Comparison of ENCODE assay signal across 25 cellular contexts in the genomic region with DNA sequence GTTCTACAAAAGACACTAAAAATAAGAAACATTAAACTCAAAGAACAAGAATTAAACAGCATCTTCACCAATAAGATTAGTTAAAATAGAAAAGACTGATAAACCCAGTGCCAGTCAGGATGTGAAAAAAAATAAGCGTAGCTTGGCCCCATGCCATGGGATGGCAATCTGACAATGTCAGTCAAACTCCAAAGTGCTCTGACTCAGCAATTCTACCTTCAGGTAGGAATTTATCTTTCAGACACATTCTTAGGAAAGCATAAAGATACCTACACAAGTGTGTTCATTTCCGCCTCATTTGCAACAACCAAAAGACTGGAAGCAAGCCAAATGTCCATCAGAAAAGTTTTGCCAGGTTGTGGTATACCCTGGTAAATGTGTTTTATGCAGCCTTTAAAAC. TPM values are rescaled to one million over a fixed set of nuclear protein-coding genes. Genes with fewer than 3 reads are reported as not detected.
DNase-seq lines count a peak whose midpoint lies in the region; ATAC-seq, FAIRE-seq and TF ChIP-seq lines count a peak whose summit lies in the region.
"Had no signal": no experiment of that assay in that cellular context is flagged by ENCODE, and none has a peak within 500 bp of the region (broad histone marks: within the 10 kb centered on the region; RNA-seq: fewer than 3 reads in every experiment).

No MANE protein-coding gene starts in this region.

- no peaks in the 10 kb centered on the region for H4K20me1 ChIP-seq in HepG2 (ENCODE audit: insufficient read depth, low read length)
- no peaks in the 10 kb centered on the region for H4K20me1 ChIP-seq in H1 (replicated peaks in 1 of 2; ENCODE audit: control insufficient read depth in 1 of 2, insufficient read depth in 2 of 2, low read length in 2 of 2)

- no peaks in the 10 kb centered on the region for H3K23me2 ChIP-seq in H1 (ENCODE audit: low read depth, low read length)

- no peak overlapping the region for H4K91ac ChIP-seq in H1 (replicated peaks; ENCODE audit: insufficient read length, low read length)

- H3K18ac ChIP-seq in H1 (ENCODE audit: extremely low read depth, low read length) = no peak overlapping the region

- H3K79me2 ChIP-seq in HepG2 (ENCODE audit: insufficient read depth, low read length) = no peaks in the 10 kb centered on the region
- no peaks in the 10 kb centered on the region for H3K79me2 ChIP-seq in H1 (ENCODE audit: control insufficient read depth in 1 of 2, insufficient read depth in 2 of 2, low read length in 2 of 2)

- no peaks in the 10 kb centered on the region for H3K4me1 ChIP-seq in HepG2 (ENCODE audit: insufficient read depth, low read length)
- H3K4me1 ChIP-seq in right lobe of liver = no peaks in the 10 kb centered on the region
- H3K4me1 ChIP-seq in H1 (replicated peaks in 1 of 4; ENCODE audit: control insufficient read depth in 3 of 4, insufficient read depth in 4 of 4, low read length in 3 of 4) = no peaks in the 10 kb centered on the region; a peak in 1 of 7 replicates
- H3K4me1 ChIP-seq: adrenal gland, transverse colon had no signal

- no peak for FAIRE-seq in HepG2 (lab: Jason Lieb, UNC)
- FAIRE-seq in H1 (lab: Jason Lieb, UNC) = no peak

- H3K56ac ChIP-seq in H1 (replicated peaks; ENCODE audit: insufficient read length, low read depth, low read length) = no peak overlapping the region

- no peak overlapping the region for H4K8ac ChIP-seq in H1 (ENCODE audit: extremely low read depth, insufficient read depth, low read length)

- peak; percentile 20 for DNase-seq in HepG2 (ENCODE audit: low spot score)
- DNase-seq in right lobe of liver = no peak
- DNase-seq in NCI-H345 treated with DMSO at 0.1 percent for 48 hours (lab: John Stamatoyannopoulos, UW; ENCODE audit: unreplicated experiment) = peak; percentile 6
- DNase-seq in H1 (ENCODE audit: low read depth in 1 of 2, low spot score in 2 of 2) = peak in 1 of 2 experiments; percentile 3
- DNase-seq in activated naive CD4-positive, alpha-beta T cell treated with anti-CD3 and anti-CD28 coated beads, Interleukin-2, amount 50 U/mL, for 16 hours = no peak
- DNase-seq in DMS114 treated with DMSO at 0.1 percent for 48 hours (lab: John Stamatoyannopoulos, UW; ENCODE audit: unreplicated experiment) = no peak
- DNase-seq in activated CD4-positive, alpha-beta T cell treated with anti-CD3 and anti-CD28 coated beads for 36 hours = no peak
- DNase-seq: activated CD4-positive, alpha-beta T cell treated with anti-CD3 and anti-CD28 coated beads for 1 hour; activated effector memory CD4-positive, alpha-beta T cell treated with Interleukin-2 at 50 U/mL for 16 hours; CD8-positive, alpha-beta memory T cell; left ventricle myocardium superior; NCI-H187 treated with DMSO at 0.1 percent for 48 hours; NCI-H526 treated with DMSO at 0.1 percent for 48 hours; right cardiac atrium; stimulated activated naive CD4-positive, alpha-beta T cell treated with Interleukin-2 at 50 U/mL for 16 hours; transverse colon had no signal

- H3K9me3 ChIP-seq in HepG2 (ENCODE audit: low read length) (no peaks in the 10 kb centered on the region), right lobe of liver (no peaks in the 10 kb centered on the region), H1 (ENCODE audit: insufficient read depth in 2 of 2, low read depth in 1 of 2, low read length in 1 of 2) (no peaks in the 10 kb centered on the region)
- H3K9me3 ChIP-seq: adrenal gland, transverse colon had no signal

- TF ChIP-seq CTCF in HepG2 (CRISPR knock-in tag; IDR thresholded peaks at IDR 0.05) (no peak), right lobe of liver (IDR thresholded peaks at IDR 0.05) (no peak), H1 (IDR thresholded peaks at IDR 0.05; ENCODE audit: control extremely low read depth in 1 of 3, insufficient read depth in 1 of 3, low read depth in 1 of 3, low read length in 3 of 3) (no peak)

- H4K5ac ChIP-seq in H1 (ENCODE audit: insufficient read length, low read depth, low read length) = no peak overlapping the region

- no peak for TF ChIP-seq POLR2A in HepG2 (IDR thresholded peaks at IDR 0.05; ENCODE audit: insufficient read depth in 1 of 2, low read depth in 2 of 2, low read length in 2 of 2)
- no peak for TF ChIP-seq POLR2A in right lobe of liver (IDR thresholded peaks at IDR 0.05)
- TF ChIP-seq POLR2A in H1 (IDR thresholded peaks at IDR 0.05; ENCODE audit: control extremely low read depth in 1 of 2, low read depth in 2 of 2, low read length in 2 of 2) = no peak

- H2BK12ac ChIP-seq in H1 (ENCODE audit: low read depth, low read length) = no peak overlapping the region

- no peak overlapping the region for H2BK20ac ChIP-seq in H1 (ENCODE audit: low read length)

- H2BK120ac ChIP-seq in H1 (replicated peaks; ENCODE audit: low read depth, low read length) = no peak overlapping the region

- no peak overlapping the region for H3K4me3 Mint-ChIP-seq in activated CD4-positive, alpha-beta T cell treated with anti-CD3 and anti-CD28 coated beads for 36 hours
- H3K4me3 Mint-ChIP-seq: CD8-positive, alpha-beta memory T cell; central memory CD8-positive, alpha-beta T cell; T-helper 2 cell treated with Interferon-gamma antibody and Interleukin-4, amounts not matched to agents 5 μg/mL and 100 μg/mL, for 36 hours had no signal

- H3K4me2 ChIP-seq in HepG2 (ENCODE audit: low read depth, low read length) (no peak overlapping the region), H1 (ENCODE audit: insufficient read depth in 1 of 2, low read depth in 2 of 2, low read length in 2 of 2) (no peak overlapping the region)

- H3K27me3 ChIP-seq in HepG2 (ENCODE audit: control insufficient read depth in 1 of 2, insufficient read depth in 2 of 2, low read length in 2 of 2) (peaks cover 0 to 22% of the 10 kb centered on the region in 2 experiments; a peak in 3 of 5 replicates), right lobe of liver (no peaks in the 10 kb centered on the region), H1 (replicated peaks in 1 of 4; ENCODE audit: control insufficient read depth in 3 of 4, extremely low read depth in 1 of 4, insufficient read depth in 3 of 4, low read length in 3 of 4) (peaks cover 0 to 2% (median 0%) of the 10 kb centered on the region in 4 experiments; a peak in 1 of 7 replicates)

- H3K27ac ChIP-seq in HepG2 (ENCODE audit: extremely low read length, insufficient read depth, low read length) (no peak overlapping the region), right lobe of liver (no peak overlapping the region), H1 (ENCODE audit: low read depth, low read length) (no peak overlapping the region)
- H3K27ac ChIP-seq: adrenal gland, transverse colon had no signal

- 15% methylated on average over 2 of the region's 2 CpGs for WGBS in HepG2 (ENCODE audit: low lambda C conversion rate)
- WGBS in right lobe of liver (ENCODE audit: insufficient coverage, low coverage, low lambda C conversion rate, missing lambda C conversion rate) = 34% methylated on average over 2 of the region's 2 CpGs
- 84% methylated on average over 2 of the region's 2 CpGs; no CpG with 5 or more reads in 1 of the 2 experiments for WGBS in H1 (ENCODE audit: extremely low coverage in 1 of 2, insufficient coverage in 1 of 2, insufficient read length in 1 of 2, insufficient replicate concordance in 2 of 2, low coverage in 1 of 2, low lambda C conversion rate in 2 of 2, missing lambda C conversion rate in 1 of 2), 2 experiments

- H3K23ac ChIP-seq in H1 (ENCODE audit: insufficient read length) = no peak overlapping the region

- H3K4ac ChIP-seq in H1 (replicated peaks; ENCODE audit: insufficient read length, low read depth, low read length) = no peak overlapping the region

- in situ Hi-C loops in HepG2 (cut with HindIII; ENCODE audit: extremely low pct_ligation_motif_present, low pct_unique_long_range_greater_than_20kb) = no loop called here

- H3K9ac ChIP-seq in HepG2 (ENCODE audit: insufficient read depth, low read depth, low read length) = no peak overlapping the region
- H3K9ac ChIP-seq in H1 (replicated peaks in 1 of 4; ENCODE audit: extremely low read depth in 1 of 4, low read depth in 3 of 4, low read length in 3 of 4) = no peak overlapping the region; a peak in 1 of 7 replicates

- no peak overlapping the region for H2BK15ac ChIP-seq in H1 (ENCODE audit: low read length)

- no peak overlapping the region for H2AK5ac ChIP-seq in H1 (ENCODE audit: low read depth, low read length)

- BruUV-seq in HepG2 (replicated peaks; lab: Mats Ljungman, UMichigan) = no TSS peak

- H3K36me3 ChIP-seq in HepG2 (replicated peaks in 1 of 2; ENCODE audit: control insufficient read depth in 1 of 2, insufficient read depth in 2 of 2, low read length in 2 of 2) (no peaks in the 10 kb centered on the region), right lobe of liver (no peaks in the 10 kb centered on the region), H1 (ENCODE audit: control insufficient read depth in 2 of 4, insufficient read depth in 4 of 4, low read length in 3 of 4) (no peaks in the 10 kb centered on the region)
- H3K36me3 ChIP-seq: adrenal gland, transverse colon had no signal

- H3K14ac ChIP-seq in H1 (ENCODE audit: insufficient read length) = no peak overlapping the region

- no peak for ATAC-seq in HepG2
- ATAC-seq in right lobe of liver = no peak
- ATAC-seq in GM19467 (IDR thresholded peaks at IDR 0.05; ENCODE audit: unreplicated experiment) = no peak
- no peak for ATAC-seq in activated CD4-positive, alpha-beta T cell treated with anti-CD3 and anti-CD28 coated beads for 36 hours
- ATAC-seq: left ventricle myocardium superior, right cardiac atrium had no signal

- no peaks in the 10 kb centered on the region for H3K79me1 ChIP-seq in H1 (ENCODE audit: low read depth, low read length)

- POLR2A ChIA-PET in HepG2 (lab: Yijun Ruan, JAX) = no interaction called here
- POLR2A ChIA-PET in H1 (lab: Charles Lee; ENCODE audit: partially characterized antibody) = interaction anchor here (1.0 kb wide), 1 partner anchor 12 kb away, joined by 3 read pairs; no protein-coding TSS in a partner anchor
- POLR2A ChIA-PET in activated CD4-positive, alpha-beta T cell treated with anti-CD3 and anti-CD28 coated beads for 36 hours (lab: Charles Lee) = interaction anchor here (0.5 kb wide), 1 partner anchor 343 kb away, joined by 3 read pairs; no protein-coding TSS in a partner anchor

- CTCF ChIA-PET in HepG2 (lab: Yijun Ruan, JAX; ENCODE audit: low intra/inter-chr PET ratio, low total read pairs) (no interaction called here), H1 (lab: Charles Lee; ENCODE audit: partially characterized antibody) (interaction anchor here (0.9 to 7.1 kb wide), 2 partner anchors 14 to 36 kb away, joined by 3 to 58 read pairs; no protein-coding TSS in a partner anchor)
- CTCF ChIA-PET in activated CD4-positive, alpha-beta T cell treated with anti-CD3 and anti-CD28 coated beads for 36 hours (lab: Charles Lee) = interaction anchor here (0.9 kb wide), 1 partner anchor 15 kb away, joined by 5 read pairs; no protein-coding TSS in a partner anchor

- no peaks in the 10 kb centered on the region for H3K4me1 Mint-ChIP-seq in activated CD4-positive, alpha-beta T cell treated with anti-CD3 and anti-CD28 coated beads for 36 hours
- H3K4me1 Mint-ChIP-seq: CD8-positive, alpha-beta memory T cell; central memory CD8-positive, alpha-beta T cell had no signal

- TF ChIP-seq EP300 in HepG2 (IDR thresholded peaks at IDR 0.05; ENCODE audit: low read depth in 2 of 2, low read length in 2 of 2) (no peak), HepG2 (CRISPR knock-in tag; IDR thresholded peaks at IDR 0.05; ENCODE audit: borderline replicate concordance) (no peak), H1 (IDR thresholded peaks at IDR 0.05; ENCODE audit: borderline replicate concordance in 1 of 2, low read depth in 2 of 2, low read length in 2 of 2) (no peak)

- peaks cover 10% of the 10 kb centered on the region for H3K27me3 Mint-ChIP-seq in activated CD4-positive, alpha-beta T cell treated with anti-CD3 and anti-CD28 coated beads for 36 hours

- no peak overlapping the region for H2AFZ ChIP-seq in HepG2 (ENCODE audit: low read length)
- no peak overlapping the region for H2AFZ ChIP-seq in H1 (ENCODE audit: low read length)

- no peak overlapping the region for H2BK5ac ChIP-seq in H1 (ENCODE audit: low read depth, low read length)

- no peak for TF ChIP-seq RAD21 in HepG2 (CRISPR knock-in tag; IDR thresholded peaks at IDR 0.05)
- TF ChIP-seq RAD21 in H1 (IDR thresholded peaks at IDR 0.05 in 1 of 2, conservative IDR thresholded peaks at IDR 0.05 in 1 of 2; ENCODE audit: low read depth in 2 of 2, low read length in 2 of 2) = no peak

- H3K36me3 Mint-ChIP-seq in activated CD4-positive, alpha-beta T cell treated with anti-CD3 and anti-CD28 coated beads for 36 hours (ENCODE audit: low read depth) = no peaks in the 10 kb centered on the region
- H3K36me3 Mint-ChIP-seq: CD8-positive, alpha-beta memory T cell had no signal

- intact Hi-C loops in HepG2 (cut with micrococcal nuclease; ENCODE audit: unreplicated experiment) (no loop called here), right lobe of liver (cut with DNase I) (no loop called here)
- intact Hi-C loops in activated CD4-positive, alpha-beta T cell treated with anti-CD3 and anti-CD28 coated beads for 36 hours (cut with DNase I, micrococcal nuclease) = no loop called here

- no peaks in the 10 kb centered on the region for H3K9me3 Mint-ChIP-seq in activated CD4-positive, alpha-beta T cell treated with anti-CD3 and anti-CD28 coated beads for 36 hours (ENCODE audit: low read depth)
- H3K9me3 Mint-ChIP-seq: central memory CD8-positive, alpha-beta T cell; T-helper 2 cell treated with Interferon-gamma antibody and Interleukin-4, amounts not matched to agents 5 μg/mL and 100 μg/mL, for 36 hours had no signal

- no peak overlapping the region for H3K27ac Mint-ChIP-seq in activated CD4-positive, alpha-beta T cell treated with anti-CD3 and anti-CD28 coated beads for 36 hours
- H3K27ac Mint-ChIP-seq: CD8-positive, alpha-beta memory T cell; T-helper 2 cell treated with Interferon-gamma antibody and Interleukin-4, amounts not matched to agents 5 μg/mL and 100 μg/mL, for 36 hours had no signal

- H3K4me3 ChIP-seq in HepG2 (replicated peaks in 1 of 3; ENCODE audit: insufficient read depth in 1 of 3, low read depth in 2 of 3, low read length in 3 of 3) = no peak overlapping the region
- no peak overlapping the region for H3K4me3 ChIP-seq in right lobe of liver
- no peak overlapping the region for H3K4me3 ChIP-seq in H1 (ENCODE audit: extremely low read depth in 1 of 4, insufficient read depth in 2 of 4, low read depth in 3 of 4, low read length in 4 of 4)
- H3K4me3 ChIP-seq: adrenal gland, transverse colon had no signal

RNA-seq across cellular contexts. Expression of gene MPO, which starts 9.1 kb away (rescaled TPM):
- total RNA-seq in HepG2 (2016; rRNA removed; fragmentation: Illumina TruSeq; extraction: Trizol) (not detected in 2 replicates), right lobe of liver (1 to 10 TPM in 2 of 6 experiments, under 1 TPM in 2, not detected in 2; 0.26 to 4.2 (median 1.9) TPM)
- not detected in 2 replicates for total RNA-seq in HepG2 (2016; cell fraction: cytosol; rRNA removed; fragmentation: Illumina TruSeq; extraction: Trizol; ENCODE audit: low read depth)
- total RNA-seq in HepG2 (2016; cell fraction: insoluble cytoplasmic fraction; rRNA removed; fragmentation: Illumina TruSeq; extraction: Trizol) = not detected in 2 replicates
- total RNA-seq in HepG2 (2016; cell fraction: membrane; rRNA removed; fragmentation: Illumina TruSeq; extraction: Trizol) = not detected in 2 replicates
- total RNA-seq in HepG2 (2016; cell fraction: nucleus; rRNA removed; fragmentation: Illumina TruSeq; extraction: Trizol) = not detected in 2 replicates
- polyA plus RNA-seq in HepG2 (2011; rRNA removed) (not detected in 2 replicates), H1 (2011; rRNA removed) (0.06 and 0.13 TPM in 2 replicates)
- polyA plus RNA-seq in HepG2 (2011; cell fraction: cytosol; rRNA removed) = not detected in 2 replicates
- 0.06 and 0.09 TPM in 2 replicates for polyA plus RNA-seq in HepG2 (2011; cell fraction: nucleus; rRNA removed)
- not detected in 2 replicates for polyA plus RNA-seq in HepG2 (2012)
- not detected in 2 replicates for polyA plus RNA-seq in HepG2 (2016; cell fraction: cytosol; fragmentation: Illumina TruSeq; extraction: Trizol; ENCODE audit: low read depth)
- not detected in 2 replicates for polyA plus RNA-seq in HepG2 (2016; cell fraction: insoluble cytoplasmic fraction; fragmentation: Illumina TruSeq; extraction: Trizol; ENCODE audit: low read depth)
- polyA plus RNA-seq in HepG2 (2016; cell fraction: membrane; fragmentation: Illumina TruSeq; extraction: Trizol; ENCODE audit: low read depth) = not detected in 2 replicates
- not detected in 2 replicates for polyA plus RNA-seq in HepG2 (2016; cell fraction: nucleus; fragmentation: Illumina TruSeq; extraction: Trizol; ENCODE audit: insufficient read depth, low read depth)
- not detected in 2 replicates for polyA minus RNA-seq in HepG2 (2011; rRNA and poly(A)+ RNA removed; ENCODE audit: low replicate concordance)
- polyA minus RNA-seq in HepG2 (2011; cell fraction: cytosol; rRNA and poly(A)+ RNA removed) = not detected in 2 replicates
- polyA minus RNA-seq in HepG2 (2011; cell fraction: nucleus; rRNA and poly(A)+ RNA removed) = not detected in 2 replicates
- 0.74 TPM in 1 of 2 replicates, not detected in the other for total RNA-seq in H1 (2021; fragmentation: NEBNext Ultra II Directional; extraction: Animal tissue kit (Norgen Biotek cat#: 25700))
- 0.08 TPM for polyA plus RNA-seq in H1 (2011; cell fraction: cytosol; rRNA removed)
- polyA plus RNA-seq in H1 (2011; cell fraction: nucleus; rRNA removed) = 0.61 TPM
- polyA plus RNA-seq in H1 (2012, experiment 1 of 2) = not detected in 4 replicates
- 0.04 TPM for polyA plus RNA-seq in H1 (2012, experiment 2 of 2)
- polyA plus RNA-seq in H1 (2013, experiment 1 of 2) = 0.04 TPM
- 0.09 TPM for polyA plus RNA-seq in H1 (2013, experiment 2 of 2)
- not detected in 2 replicates for polyA minus RNA-seq in H1 (2011; rRNA and poly(A)+ RNA removed)
- polyA minus RNA-seq in H1 (2011; cell fraction: cytosol; rRNA and poly(A)+ RNA removed) = not detected
- not detected for polyA minus RNA-seq in H1 (2011; cell fraction: nucleus; rRNA and poly(A)+ RNA removed)
- under 1 TPM in 1 of 2 experiments, not detected in 1; 0.07 TPM for total RNA-seq in activated CD4-positive, alpha-beta T cell treated with anti-CD3 and anti-CD28 coated beads for 36 hours
- total RNA-seq: CD8-positive, alpha-beta memory T cell; G401; HT1080; M059J; SK-MEL-5; transverse colon had no signal
- polyA plus RNA-seq: CD8-positive, alpha-beta memory T cell had no signal

RNA-seq across cellular contexts. Expression of gene TSPOAP1, which starts 38.7 kb away (rescaled TPM):
- total RNA-seq in HepG2 (2016; rRNA removed; fragmentation: Illumina TruSeq; extraction: Trizol) (not detected in 2 replicates), right lobe of liver (1 to 10 TPM in 5 of 6 experiments, under 1 TPM in 1; 0.87 to 8.3 (median 3.8) TPM)
- total RNA-seq in HepG2 (2016; cell fraction: cytosol; rRNA removed; fragmentation: Illumina TruSeq; extraction: Trizol; ENCODE audit: low read depth) = not detected in 2 replicates
- total RNA-seq in HepG2 (2016; cell fraction: insoluble cytoplasmic fraction; rRNA removed; fragmentation: Illumina TruSeq; extraction: Trizol) = not detected in 2 replicates
- not detected in 2 replicates for total RNA-seq in HepG2 (2016; cell fraction: membrane; rRNA removed; fragmentation: Illumina TruSeq; extraction: Trizol)
- not detected in 2 replicates for total RNA-seq in HepG2 (2016; cell fraction: nucleus; rRNA removed; fragmentation: Illumina TruSeq; extraction: Trizol)
- polyA plus RNA-seq in HepG2 (2011; rRNA removed) (0.25 TPM in 1 of 2 replicates, not detected in the other), H1 (2011; rRNA removed) (7.6 and 9.8 TPM in 2 replicates)
- 0.03 TPM in 1 of 2 replicates, not detected in the other for polyA plus RNA-seq in HepG2 (2011; cell fraction: cytosol; rRNA removed)
- 0.09 and 0.50 TPM in 2 replicates for polyA plus RNA-seq in HepG2 (2011; cell fraction: nucleus; rRNA removed)
- polyA plus RNA-seq in HepG2 (2012) = 0.03 TPM in 1 of 2 replicates, not detected in the other
- polyA plus RNA-seq in HepG2 (2016; cell fraction: cytosol; fragmentation: Illumina TruSeq; extraction: Trizol; ENCODE audit: low read depth) = not detected in 2 replicates
- polyA plus RNA-seq in HepG2 (2016; cell fraction: insoluble cytoplasmic fraction; fragmentation: Illumina TruSeq; extraction: Trizol; ENCODE audit: low read depth) = not detected in 2 replicates
- not detected in 2 replicates for polyA plus RNA-seq in HepG2 (2016; cell fraction: membrane; fragmentation: Illumina TruSeq; extraction: Trizol; ENCODE audit: low read depth)
- not detected in 2 replicates for polyA plus RNA-seq in HepG2 (2016; cell fraction: nucleus; fragmentation: Illumina TruSeq; extraction: Trizol; ENCODE audit: insufficient read depth, low read depth)
- 0.26 TPM in 1 of 2 replicates, not detected in the other for polyA minus RNA-seq in HepG2 (2011; rRNA and poly(A)+ RNA removed; ENCODE audit: low replicate concordance)
- not detected in 2 replicates for polyA minus RNA-seq in HepG2 (2011; cell fraction: cytosol; rRNA and poly(A)+ RNA removed)
- under 0.01 TPM in 1 of 2 replicates, not detected in the other for polyA minus RNA-seq in HepG2 (2011; cell fraction: nucleus; rRNA and poly(A)+ RNA removed)
- 9.2 and 9.8 TPM in 2 replicates for total RNA-seq in H1 (2021; fragmentation: NEBNext Ultra II Directional; extraction: Animal tissue kit (Norgen Biotek cat#: 25700))
- 13.8 TPM for polyA plus RNA-seq in H1 (2011; cell fraction: cytosol; rRNA removed)
- 69.7 TPM for polyA plus RNA-seq in H1 (2011; cell fraction: nucleus; rRNA removed)
- 14.7 to 18.9 TPM (median 15.9 TPM) in 4 replicates for polyA plus RNA-seq in H1 (2012, experiment 1 of 2)
- 6.2 TPM for polyA plus RNA-seq in H1 (2012, experiment 2 of 2)
- polyA plus RNA-seq in H1 (2013, experiment 1 of 2) = 4.8 TPM
- polyA plus RNA-seq in H1 (2013, experiment 2 of 2) = 4.1 TPM
- 2.9 and 6.6 TPM in 2 replicates for polyA minus RNA-seq in H1 (2011; rRNA and poly(A)+ RNA removed)
- polyA minus RNA-seq in H1 (2011; cell fraction: cytosol; rRNA and poly(A)+ RNA removed) = 5.8 TPM
- polyA minus RNA-seq in H1 (2011; cell fraction: nucleus; rRNA and poly(A)+ RNA removed) = 8.9 TPM
- 10 to 100 TPM; 11.8 to 12.4 TPM for total RNA-seq in activated CD4-positive, alpha-beta T cell treated with anti-CD3 and anti-CD28 coated beads for 36 hours
- total RNA-seq: G401, SK-MEL-5 had no signal

RNA-seq across cellular contexts. Expression of gene LPO, which starts 51.5 kb away (rescaled TPM):
- not detected in 2 replicates for total RNA-seq in HepG2 (2016; rRNA removed; fragmentation: Illumina TruSeq; extraction: Trizol)
- total RNA-seq in HepG2 (2016; cell fraction: cytosol; rRNA removed; fragmentation: Illumina TruSeq; extraction: Trizol; ENCODE audit: low read depth) = 0.51 TPM in 1 of 2 replicates, not detected in the other
- 0.13 TPM in 1 of 2 replicates, not detected in the other for total RNA-seq in HepG2 (2016; cell fraction: insoluble cytoplasmic fraction; rRNA removed; fragmentation: Illumina TruSeq; extraction: Trizol)
- total RNA-seq in HepG2 (2016; cell fraction: membrane; rRNA removed; fragmentation: Illumina TruSeq; extraction: Trizol) = not detected in 2 replicates
- total RNA-seq in HepG2 (2016; cell fraction: nucleus; rRNA removed; fragmentation: Illumina TruSeq; extraction: Trizol) = not detected in 2 replicates
- 0.03 TPM in 1 of 2 replicates, not detected in the other for polyA plus RNA-seq in HepG2 (2011; rRNA removed)
- 0.04 TPM in 1 of 2 replicates, not detected in the other for polyA plus RNA-seq in HepG2 (2011; cell fraction: cytosol; rRNA removed)
- not detected in 2 replicates for polyA plus RNA-seq in HepG2 (2011; cell fraction: nucleus; rRNA removed)
- not detected in 2 replicates for polyA plus RNA-seq in HepG2 (2012)
- polyA plus RNA-seq in HepG2 (2016; cell fraction: cytosol; fragmentation: Illumina TruSeq; extraction: Trizol; ENCODE audit: low read depth) = 0.10 and 0.11 TPM in 2 replicates
- polyA plus RNA-seq in HepG2 (2016; cell fraction: insoluble cytoplasmic fraction; fragmentation: Illumina TruSeq; extraction: Trizol; ENCODE audit: low read depth) = not detected in 2 replicates
- polyA plus RNA-seq in HepG2 (2016; cell fraction: membrane; fragmentation: Illumina TruSeq; extraction: Trizol; ENCODE audit: low read depth) = not detected in 2 replicates
- not detected in 2 replicates for polyA plus RNA-seq in HepG2 (2016; cell fraction: nucleus; fragmentation: Illumina TruSeq; extraction: Trizol; ENCODE audit: insufficient read depth, low read depth)
- polyA minus RNA-seq in HepG2 (2011; rRNA and poly(A)+ RNA removed; ENCODE audit: low replicate concordance) = 0.26 TPM in 1 of 2 replicates, not detected in the other
- polyA minus RNA-seq in HepG2 (2011; cell fraction: cytosol; rRNA and poly(A)+ RNA removed) = not detected in 2 replicates
- not detected in 2 replicates for polyA minus RNA-seq in HepG2 (2011; cell fraction: nucleus; rRNA and poly(A)+ RNA removed)
- total RNA-seq in right lobe of liver = not detected
- total RNA-seq in H1 (2021; fragmentation: NEBNext Ultra II Directional; extraction: Animal tissue kit (Norgen Biotek cat#: 25700)) = 0.44 and 0.52 TPM in 2 replicates
- 0.38 and 0.46 TPM in 2 replicates for polyA plus RNA-seq in H1 (2011; rRNA removed)
- 0.40 TPM for polyA plus RNA-seq in H1 (2011; cell fraction: cytosol; rRNA removed)
- polyA plus RNA-seq in H1 (2011; cell fraction: nucleus; rRNA removed) = 0.23 TPM
- polyA plus RNA-seq in H1 (2012, experiment 1 of 2) = 0.17 to 0.61 TPM (median 0.40 TPM) in 4 replicates
- 0.17 TPM for polyA plus RNA-seq in H1 (2012, experiment 2 of 2)
- polyA plus RNA-seq in H1 (2013, experiment 1 of 2) = 0.20 TPM
- polyA plus RNA-seq in H1 (2013, experiment 2 of 2) = 0.26 TPM
- polyA minus RNA-seq in H1 (2011; rRNA and poly(A)+ RNA removed) = 0.51 and 0.85 TPM in 2 replicates
- polyA minus RNA-seq in H1 (2011; cell fraction: cytosol; rRNA and poly(A)+ RNA removed) = not detected
- polyA minus RNA-seq in H1 (2011; cell fraction: nucleus; rRNA and poly(A)+ RNA removed) = not detected
- under 1 TPM in 1 of 2 experiments, not detected in 1; 0.14 TPM for total RNA-seq in activated CD4-positive, alpha-beta T cell treated with anti-CD3 and anti-CD28 coated beads for 36 hours
- total RNA-seq: adrenal gland; CD8-positive, alpha-beta memory T cell; G401; left ventricle myocardium superior; M059J; mucosa of gallbladder; right cardiac atrium; SK-MEL-5; transverse colon had no signal
- polyA plus RNA-seq: CD8-positive, alpha-beta memory T cell had no signal

Comparison
In these comparisons a context has a peak if more than half of its experiments do, and no peak if none do; other contexts are left out.
1. DNase-seq: peak in HepG2 (single experiment) and NCI-H345 treated with DMSO at 0.1 percent for 48 hours (single experiment); none in right lobe of liver (0 of 3), activated naive CD4-positive, alpha-beta T cell treated with anti-CD3 and anti-CD28 coated beads, Interleukin-2, amount 50 U/mL, for 16 hours (single experiment), DMS114 treated with DMSO at 0.1 percent for 48 hours (single experiment) and activated CD4-positive, alpha-beta T cell treated with anti-CD3 and anti-CD28 coated beads for 36 hours (single experiment).
2. Of the 41 proteins assayed by ChIP-seq in both HepG2 and H1: peak only in HepG2: none; only in H1: none; in both: MAFK; in neither: 40.